Comparison of ENCODE assay signal across 1 cellular context in genomic region chr13:39462456-39462855, GRCh38.
TF ChIP-seq lines count a peak whose summit lies in the region.

No MANE protein-coding gene starts in this region.

TF ChIP-seq in IMR-90, 13 proteins besides CTCF, POLR2A, EP300 and RAD21 (continued from another document):
- TF ChIP-seq, protein P1, sequence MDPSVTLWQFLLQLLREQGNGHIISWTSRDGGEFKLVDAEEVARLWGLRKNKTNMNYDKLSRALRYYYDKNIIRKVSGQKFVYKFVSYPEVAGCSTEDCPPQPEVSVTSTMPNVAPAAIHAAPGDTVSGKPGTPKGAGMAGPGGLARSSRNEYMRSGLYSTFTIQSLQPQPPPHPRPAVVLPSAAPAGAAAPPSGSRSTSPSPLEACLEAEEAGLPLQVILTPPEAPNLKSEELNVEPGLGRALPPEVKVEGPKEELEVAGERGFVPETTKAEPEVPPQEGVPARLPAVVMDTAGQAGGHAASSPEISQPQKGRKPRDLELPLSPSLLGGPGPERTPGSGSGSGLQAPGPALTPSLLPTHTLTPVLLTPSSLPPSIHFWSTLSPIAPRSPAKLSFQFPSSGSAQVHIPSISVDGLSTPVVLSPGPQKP (IDR thresholded peaks at IDR 0.05; ENCODE audit: borderline replicate concordance, low read depth, low read length): no peak
- no peak for TF ChIP-seq CEBPB (IDR thresholded peaks at IDR 0.05; ENCODE audit: low read depth, low read length)
- no peak for TF ChIP-seq CHD1 (IDR thresholded peaks at IDR 0.05; ENCODE audit: low read depth, low read length)
- TF ChIP-seq MXI1 (IDR thresholded peaks at IDR 0.05; ENCODE audit: borderline replicate concordance, low read depth, low read length): no peak
- no peak for TF ChIP-seq RFX5 (IDR thresholded peaks at IDR 0.05; ENCODE audit: low read depth, low read length)
